ENCODE assay signal across 9 cellular contexts in the genomic region with DNA sequence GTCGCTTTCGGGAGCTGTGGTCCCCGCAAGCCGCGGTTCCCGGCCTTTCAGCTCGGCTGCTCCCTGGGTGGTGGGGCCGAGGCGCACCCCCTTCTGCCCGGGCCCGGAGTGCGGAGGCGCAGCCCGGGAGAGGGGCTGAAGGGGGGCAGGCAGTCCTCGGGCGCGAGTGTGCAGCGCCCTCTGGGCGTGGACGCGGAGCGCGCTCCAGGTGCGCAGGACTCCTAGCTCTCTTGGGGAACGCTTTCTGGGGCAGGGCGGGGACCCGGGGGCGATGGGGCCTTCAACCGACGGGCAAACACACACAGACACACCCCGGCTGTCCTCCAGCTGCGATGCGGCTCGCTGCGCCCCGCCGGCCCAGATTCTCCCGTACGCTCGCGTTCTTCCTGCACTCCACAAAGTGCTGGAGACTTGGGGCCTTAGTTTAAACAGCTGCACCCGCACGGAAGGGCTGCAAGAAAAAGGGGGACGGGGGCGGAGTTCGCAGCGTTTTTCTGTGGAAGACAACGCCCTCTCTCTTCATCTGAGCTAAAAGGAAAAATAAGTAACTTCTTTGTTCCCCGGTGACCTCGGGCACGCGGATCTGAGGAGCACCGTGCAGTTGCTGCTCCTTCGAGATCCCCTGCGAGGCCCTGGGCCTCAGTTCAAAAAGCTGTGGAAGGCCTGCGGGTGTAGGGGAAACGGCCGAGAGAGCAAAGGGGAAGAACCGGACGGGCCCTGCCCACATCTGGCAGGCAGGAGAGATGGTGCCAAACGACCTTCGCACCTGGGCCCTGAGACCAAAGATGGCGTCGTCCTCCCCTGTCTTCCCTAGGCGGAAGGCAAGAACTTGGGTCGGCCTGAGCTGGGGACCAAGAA. TPM values are rescaled to one million over a fixed set of nuclear protein-coding genes. Genes with fewer than 3 reads are reported as not detected.
DNase-seq lines count a peak whose midpoint lies in the region; ATAC-seq, FAIRE-seq and TF ChIP-seq lines count a peak whose summit lies in the region.
"Had no signal": no experiment of that assay in that cellular context is flagged by ENCODE, and none has a peak within 500 bp of the region (broad histone marks: within the 10 kb centered on the region; RNA-seq: fewer than 3 reads in every experiment).

No MANE protein-coding gene starts in this region.

- DNase-seq in ELF-1 (ENCODE audit: low read depth, low spot score), result peak; percentile 76
- DNase-seq in RWPE1 (ENCODE audit: low spot score), result no peak
- DNase-seq in bronchial epithelial cell (ENCODE audit: low read depth), result peak; percentile 71
- DNase-seq in kidney glomerular epithelial cell (lab: John Stamatoyannopoulos, UW), result peak; percentile 37
- peak; percentile 25 to 61 for DNase-seq in stimulated activated CD4-positive, alpha-beta T cell treated with anti-CD3 and anti-CD28 coated beads, Interleukin-2, amount 100 ng/mL, for 24 hours

- H3K27me3 ChIP-seq in HUES48 (ENCODE audit: control insufficient read depth, insufficient read depth, low read length), result peaks cover 11% of the 10 kb centered on the region
- no peaks in the 10 kb centered on the region for H3K27me3 ChIP-seq in bronchial epithelial cell (ENCODE audit: control insufficient read depth, insufficient read depth, low read length)

- H3K36me3 ChIP-seq in HUES48 (ENCODE audit: control insufficient read depth, insufficient read depth, low read length) (0 out of 2 replicates have a peak, but pooled peaks cover 2% of the 10 kb centered on the region), bronchial epithelial cell (ENCODE audit: control insufficient read depth, insufficient read depth, low read length) (peaks cover 12% of the 10 kb centered on the region)

- peak; percentile 66 for ATAC-seq in GM21515 (IDR thresholded peaks at IDR 0.05; ENCODE audit: unreplicated experiment)
- ATAC-seq in GM18519 (IDR thresholded peaks at IDR 0.05; ENCODE audit: low FRiP score, unreplicated experiment), result no peak

- H3K4me3 ChIP-seq in HUES48 (ENCODE audit: low read depth, low read length) (peak overlapping the region; percentile 76), bronchial epithelial cell (ENCODE audit: low read depth, low read length) (peak overlapping the region; percentile 81)

- H3K27ac ChIP-seq in HUES48 (ENCODE audit: low read depth, low read length) (peak overlapping the region; percentile 51), RWPE1 (peak overlapping the region; percentile 100)

- no peaks in the 10 kb centered on the region for H3K9me3 ChIP-seq in HUES48 (ENCODE audit: control insufficient read depth, insufficient read depth, low read length)

- TF ChIP-seq CTCF in RWPE1 (conservative IDR thresholded peaks at IDR 0.05; ENCODE audit: low read depth) (peak; percentile 79), bronchial epithelial cell (IDR thresholded peaks at IDR 0.05; ENCODE audit: insufficient read depth, low read length, severe bottlenecking) (peak; percentile 87)

- POLR2A ChIA-PET in RWPE1 (lab: Yijun Ruan, JAX; ENCODE audit: low non-redundant PET), result interaction anchor here (0.5 to 2.0 kb wide), 5 partner anchors 9 to 120 kb away, joined by 3 to 10 read pairs (median 4); no protein-coding TSS in a partner anchor

- peak overlapping the region; percentile 54; the same call in 1 of the 2 replicates for H3K9ac ChIP-seq in HUES48 (ENCODE audit: low read depth, low read length)

- FAIRE-seq in bronchial epithelial cell (lab: Jason Lieb, UNC), result no peak
- FAIRE-seq: colon had no signal

- CTCF ChIA-PET in RWPE1 (lab: Yijun Ruan, JAX), result interaction anchor here (0.6 to 2.6 kb wide), 20 partner anchors 9 to 481 kb away, joined by 3 to 15 read pairs (median 4); no protein-coding TSS in a partner anchor

- H3K4me1 ChIP-seq in HUES48 (ENCODE audit: control insufficient read depth, insufficient read depth, low read length), result peaks cover 25% of the 10 kb centered on the region

RNA-seq across cellular contexts. Expression of gene SDC1, which starts 0.6 kb away (rescaled TPM):
- 1,084 and 1,308 TPM in 2 replicates for total RNA-seq in bronchial epithelial cell
